In the genomic region with DNA sequence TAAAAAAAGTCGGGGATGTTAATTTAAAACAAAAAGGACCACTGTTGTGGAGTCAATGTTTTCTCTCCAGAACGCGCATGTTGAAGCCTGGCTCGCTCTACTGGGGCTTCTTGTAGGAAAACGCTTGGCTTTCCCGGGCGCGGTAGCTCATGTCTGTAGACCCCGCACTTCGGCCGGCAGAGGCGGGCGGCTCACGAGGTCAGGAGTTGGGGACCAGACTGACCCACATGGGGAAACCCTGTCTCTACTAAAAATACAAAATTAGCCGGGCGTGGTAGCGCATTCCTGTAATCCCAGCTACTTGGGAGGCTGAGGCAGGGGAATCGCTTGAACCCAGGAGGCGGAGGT, we compare ENCODE assay signal across 17 cellular contexts. TPM values are rescaled to one million over a fixed set of nuclear protein-coding genes. Genes with fewer than 3 reads are reported as not detected.
A peak's percentile ranks its signal among the peaks of the same experiment; 100 is the strongest.
DNase-seq lines count a peak whose midpoint lies in the region; ATAC-seq and TF ChIP-seq lines count a peak whose summit lies in the region.
"Had no signal": no experiment of that assay in that cellular context is flagged by ENCODE, and none has a peak within 500 bp of the region (broad histone marks: within the 10 kb centered on the region; RNA-seq: fewer than 3 reads in every experiment).

No MANE protein-coding gene starts in this region.

- no peak overlapping the region for H3K4me3 ChIP-seq in coronary artery
- no peak overlapping the region for H3K4me3 ChIP-seq in upper lobe of right lung

- H3K4me1 ChIP-seq in upper lobe of right lung, result no peaks in the 10 kb centered on the region

- ATAC-seq in upper lobe of right lung (no peak), GM18520 (IDR thresholded peaks at IDR 0.05; ENCODE audit: unreplicated experiment) (no peak)

- no peaks in the 10 kb centered on the region for H3K27me3 ChIP-seq in upper lobe of right lung

- no peaks in the 10 kb centered on the region for H3K9me3 ChIP-seq in upper lobe of right lung

- intact Hi-C loops in upper lobe of right lung (cut with DNase I), result no loop called here

- H3K36me3 ChIP-seq in upper lobe of right lung, result peaks cover 31% of the 10 kb centered on the region

- H3K27ac ChIP-seq in coronary artery (no peak overlapping the region), upper lobe of right lung (no peak overlapping the region)
- H3K27ac ChIP-seq: KMS-11 had no signal

- peak; percentile 55 for DNase-seq in activated effector memory CD4-positive, alpha-beta T cell treated with anti-CD3 and anti-CD28 coated beads, Interleukin-2, amount 50 U/mL, for 16 hours
- no peak for DNase-seq in activated effector memory CD4-positive, alpha-beta T cell treated with Interleukin-2 at 50 U/mL for 16 hours
- DNase-seq in coronary artery (ENCODE audit: low spot score), result peak; percentile 41
- peak; percentile 86 for DNase-seq in mesenteric fat pad (ENCODE audit: low spot score)
- DNase-seq in upper lobe of right lung, result peak; percentile 51
- no peak for DNase-seq in LoVo (ENCODE audit: low spot score)
- DNase-seq in NCI-H226, result no peak
- DNase-seq: 8988T; CD8-positive, alpha-beta memory T cell; IMR-90; NCI-H1694; NCI-H2081; NCI-H2171; NCI-H446; OCI-M1 had no signal

- no peak for TF ChIP-seq CTCF in coronary artery (IDR thresholded peaks at IDR 0.05)
- no peak for TF ChIP-seq CTCF in upper lobe of right lung (IDR thresholded peaks at IDR 0.05)

RNA-seq across cellular contexts. Expression of gene NELFA, which starts 15.6 kb away (rescaled TPM):
- total RNA-seq in mesenteric fat pad (15.5 TPM), upper lobe of right lung (22.7 TPM)

Comparison
In these comparisons a context has a peak if more than half of its experiments do, and no peak if none do; other contexts are left out.
1. DNase-seq: peak in activated effector memory CD4-positive, alpha-beta T cell treated with anti-CD3 and anti-CD28 coated beads, Interleukin-2, amount 50 U/mL, for 16 hours (single experiment), coronary artery (single experiment), mesenteric fat pad (single experiment) and upper lobe of right lung (single experiment); none in activated effector memory CD4-positive, alpha-beta T cell treated with Interleukin-2 at 50 U/mL for 16 hours (single experiment), LoVo (single experiment) and NCI-H226 (single experiment).